ENCODE assay signal across 16 cellular contexts in genomic region chrX:134634691-134635090, GRCh38. TPM values are rescaled to one million over a fixed set of nuclear protein-coding genes. Genes with fewer than 3 reads are reported as not detected.
A peak's percentile ranks its signal among the peaks of the same experiment; 100 is the strongest.
DNase-seq lines count a peak whose midpoint lies in the region; ATAC-seq and TF ChIP-seq lines count a peak whose summit lies in the region.
"Had no signal": no experiment of that assay in that cellular context is flagged by ENCODE, and none has a peak within 500 bp of the region (broad histone marks: within the 10 kb centered on the region; RNA-seq: fewer than 3 reads in every experiment).

No MANE protein-coding gene starts in this region.

- H2BK120ac ChIP-seq in H9 (ENCODE audit: low read depth, low read length, poor library complexity, severe bottlenecking), result no peak overlapping the region

- H2BK5ac ChIP-seq in H9 (ENCODE audit: insufficient read length, low read length), result no peak overlapping the region

- no peak overlapping the region for H3K9ac ChIP-seq in H9 (ENCODE audit: extremely low read depth, insufficient read length, low read length)

- no peaks in the 10 kb centered on the region for H3K4me1 Mint-ChIP-seq in H9

- H3K9me3 ChIP-seq in H9 (ENCODE audit: control insufficient read depth, low read depth, low read length), result no peaks in the 10 kb centered on the region
- H3K9me3 ChIP-seq: ovary had no signal

- no peak overlapping the region for H4K5ac ChIP-seq in H9 (ENCODE audit: insufficient read length, low read depth, low read length)

- no peak overlapping the region for H3K4ac ChIP-seq in H9 (ENCODE audit: low read depth, low read length)

- H3K4me2 ChIP-seq in H9 (ENCODE audit: insufficient read depth, insufficient read length, low read length), result no peak overlapping the region

- no peak overlapping the region for H4K91ac ChIP-seq in H9 (ENCODE audit: insufficient read length, low read depth, low read length)

- WGBS in H9 (ENCODE audit: extremely low coverage, insufficient read length, low lambda C conversion rate), result no CpG with 5 or more reads among the region's 5 CpGs

- H2BK15ac ChIP-seq in H9 (ENCODE audit: low read depth, low read length), result no peak overlapping the region

- DNase-seq in AG10803 (ENCODE audit: low read depth) (peak; percentile 75), amniotic epithelial cell (ENCODE audit: low read depth) (peak; percentile 63), NOMO-1 treated with DMSO at 0.1 percent for 48 hours (lab: John Stamatoyannopoulos, UW; ENCODE audit: unreplicated experiment) (no peak), H9 (no peak), NCI-H146 treated with DMSO at 0.1 percent for 48 hours (lab: John Stamatoyannopoulos, UW; ENCODE audit: unreplicated experiment) (no peak)
- DNase-seq: NCI-H187; ovary; stimulated activated naive CD8-positive, alpha-beta T cell treated with anti-CD3 and anti-CD28 coated beads, Interleukin-15, Interleukin-2, amounts not matched to agents 100 U/mL and 50 U/mL, for 24 hours had no signal

- no peaks in the 10 kb centered on the region for H3K23me2 ChIP-seq in H9 (ENCODE audit: insufficient read length, low read depth, low read length, poor library complexity, severe bottlenecking)

- H4K8ac ChIP-seq in H9 (replicated peaks; ENCODE audit: insufficient read length, low read depth, low read length), result no peak overlapping the region

- TF ChIP-seq CTCF in AG10803 (conservative IDR thresholded peaks at IDR 0.05; ENCODE audit: low read length) (no peak), H9 (conservative IDR thresholded peaks at IDR 0.05) (no peak)

- no peaks in the 10 kb centered on the region for H4K20me1 ChIP-seq in H9 (ENCODE audit: control insufficient read depth, insufficient read depth, insufficient read length)

- no peaks in the 10 kb centered on the region for H3K4me1 ChIP-seq in H9 (ENCODE audit: insufficient read depth, low read length)

- no peak overlapping the region for H3T11ph ChIP-seq in H9 (ENCODE audit: low read length)

- no peak overlapping the region for H3K14ac ChIP-seq in H9 (ENCODE audit: insufficient read depth, low read length)

- ATAC-seq in GM18907 (IDR thresholded peaks at IDR 0.05; ENCODE audit: unreplicated experiment), result peak; percentile 52
- ATAC-seq in HG03039 (IDR thresholded peaks at IDR 0.05; ENCODE audit: unreplicated experiment), result peak; percentile 79
- no peak for ATAC-seq in HG02642 (IDR thresholded peaks at IDR 0.05; ENCODE audit: poor library complexity, unreplicated experiment)
- ATAC-seq: HepG2; stimulated activated naive CD8-positive, alpha-beta T cell treated with anti-CD3 and anti-CD28 coated beads, Interleukin-15, Interleukin-2, amounts not matched to agents 100 U/mL and 50 U/mL, for 24 hours had no signal

- H3K27ac ChIP-seq in H9 (ENCODE audit: insufficient read length, low read depth, low read length), result no peak overlapping the region
- H3K27ac ChIP-seq: C4-2B, cardiac muscle cell, ovary had no signal

- H3K56ac ChIP-seq in H9 (ENCODE audit: insufficient read length, low read depth, low read length), result no peak overlapping the region

- no peak overlapping the region for H3K4me3 Mint-ChIP-seq in H9

- H3K9me3 Mint-ChIP-seq in H9, result peaks cover 2 to 66% of the 10 kb centered on the region in 2 experiments; a peak in 3 of 5 replicates

- H3K27me3 Mint-ChIP-seq in H9 (ENCODE audit: low read depth), result no peaks in the 10 kb centered on the region; the same call in 1 of the 2 replicates

- no peak overlapping the region for H3K23ac ChIP-seq in H9 (ENCODE audit: insufficient read length, low read depth, low read length)

- H2BK20ac ChIP-seq in H9 (ENCODE audit: low read depth, low read length, poor library complexity, severe bottlenecking), result no peak overlapping the region

- H3K4me3 ChIP-seq in AG10803 (ENCODE audit: low read length), result no peak overlapping the region
- H3K4me3 ChIP-seq: cardiac muscle cell, ovary had no signal

- no peaks in the 10 kb centered on the region for H3K79me1 ChIP-seq in H9 (ENCODE audit: insufficient read depth, low read depth, low read length, poor library complexity, severe bottlenecking)

- no peak overlapping the region for H3K27ac Mint-ChIP-seq in H9

- no peak overlapping the region for H3K18ac ChIP-seq in H9 (ENCODE audit: insufficient read length, low read depth, low read length)

- H2AK5ac ChIP-seq in H9 (ENCODE audit: insufficient read length, low read length), result no peak overlapping the region

- no peaks in the 10 kb centered on the region; a peak in 1 of 7 replicates for H3K36me3 Mint-ChIP-seq in H9 (ENCODE audit: insufficient read depth in 1 of 3, low read depth in 3 of 3)

- H3K27me3 ChIP-seq in H9 (ENCODE audit: insufficient read depth, low read length), result no peaks in the 10 kb centered on the region
- H3K27me3 ChIP-seq: cardiac muscle cell, ovary had no signal

- no peaks in the 10 kb centered on the region for H3K79me2 ChIP-seq in H9 (ENCODE audit: insufficient read depth, low read length)

- no peak overlapping the region for H2AFZ ChIP-seq in H9 (ENCODE audit: low read length)

- H2BK12ac ChIP-seq in H9 (ENCODE audit: insufficient read length, low read depth, low read length), result no peak overlapping the region

RNA-seq across cellular contexts. Expression of gene PLAC1, which starts 23.6 kb away (rescaled TPM):
- 0.50 and 0.68 TPM in 2 replicates for total RNA-seq in H9 (2021)
- total RNA-seq: H1, liver had no signal

Comparison
In these comparisons a context has a peak if more than half of its experiments do, and no peak if none do; other contexts are left out.
1. DNase-seq: peak in AG10803 (single experiment) and amniotic epithelial cell (single experiment); none in NOMO-1 treated with DMSO at 0.1 percent for 48 hours (single experiment), H9 (single experiment) and NCI-H146 treated with DMSO at 0.1 percent for 48 hours (single experiment).